Comparison of ENCODE assay signal across 1 cellular context in genomic region chr14:103104654-103105511, GRCh38.
TF ChIP-seq lines count a peak whose summit lies in the region.

No MANE protein-coding gene starts in this region.

TF ChIP-seq in GM12878, 131 proteins besides CTCF, POLR2A, EP300 and RAD21 (continued from another document and continues in another):
- TF ChIP-seq, protein P1, sequence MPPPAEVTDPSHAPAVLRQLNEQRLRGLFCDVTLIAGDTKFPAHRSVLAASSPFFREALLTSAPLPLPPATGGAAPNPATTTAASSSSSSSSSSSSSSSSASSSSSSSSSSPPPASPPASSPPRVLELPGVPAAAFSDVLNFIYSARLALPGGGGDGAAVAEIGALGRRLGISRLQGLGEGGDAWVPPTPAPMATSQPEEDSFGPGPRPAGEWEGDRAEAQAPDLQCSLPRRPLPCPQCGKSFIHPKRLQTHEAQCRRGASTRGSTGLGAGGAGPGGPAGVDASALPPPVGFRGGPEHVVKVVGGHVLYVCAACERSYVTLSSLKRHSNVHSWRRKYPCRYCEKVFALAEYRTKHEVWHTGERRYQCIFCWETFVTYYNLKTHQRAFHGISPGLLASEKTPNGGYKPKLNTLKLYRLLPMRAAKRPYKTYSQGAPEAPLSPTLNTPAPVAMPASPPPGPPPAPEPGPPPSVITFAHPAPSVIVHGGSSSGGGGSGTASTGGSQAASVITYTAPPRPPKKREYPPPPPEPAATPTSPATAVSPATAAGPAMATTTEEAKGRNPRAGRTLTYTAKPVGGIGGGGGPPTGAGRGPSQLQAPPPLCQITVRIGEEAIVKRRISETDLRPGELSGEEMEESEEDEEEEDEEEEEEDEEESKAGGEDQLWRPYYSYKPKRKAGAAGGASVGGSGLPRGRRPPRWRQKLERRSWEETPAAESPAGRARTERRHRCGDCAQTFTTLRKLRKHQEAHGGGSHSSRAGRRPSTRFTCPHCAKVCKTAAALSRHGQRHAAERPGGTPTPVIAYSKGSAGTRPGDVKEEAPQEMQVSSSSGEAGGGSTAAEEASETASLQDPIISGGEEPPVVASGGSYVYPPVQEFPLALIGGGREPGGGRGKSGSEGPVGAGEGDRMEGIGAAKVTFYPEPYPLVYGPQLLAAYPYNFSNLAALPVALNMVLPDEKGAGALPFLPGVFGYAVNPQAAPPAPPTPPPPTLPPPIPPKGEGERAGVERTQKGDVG (CRISPR knock-in tag; IDR thresholded peaks at IDR 0.05): no peak
- no peak for TF ChIP-seq STAT3 (IDR thresholded peaks at IDR 0.05; ENCODE audit: low read depth, low read length)
- TF ChIP-seq SMAD1 (IDR thresholded peaks at IDR 0.05; ENCODE audit: low read depth, partially characterized antibody): no peak
- no peak for TF ChIP-seq BCL11A (IDR thresholded peaks at IDR 0.05; ENCODE audit: low read depth, low read length)
- no peak for TF ChIP-seq ZNF622 (IDR thresholded peaks at IDR 0.05)
- peak; percentile 64; the same call in 1 of the 2 replicates for TF ChIP-seq YY1 (IDR thresholded peaks at IDR 0.05; ENCODE audit: low read depth, low read length)
- peak; percentile 85; the same call in 1 of the 2 replicates for TF ChIP-seq RB1 (IDR thresholded peaks at IDR 0.05; ENCODE audit: borderline replicate concordance)
- TF ChIP-seq, protein P2, sequence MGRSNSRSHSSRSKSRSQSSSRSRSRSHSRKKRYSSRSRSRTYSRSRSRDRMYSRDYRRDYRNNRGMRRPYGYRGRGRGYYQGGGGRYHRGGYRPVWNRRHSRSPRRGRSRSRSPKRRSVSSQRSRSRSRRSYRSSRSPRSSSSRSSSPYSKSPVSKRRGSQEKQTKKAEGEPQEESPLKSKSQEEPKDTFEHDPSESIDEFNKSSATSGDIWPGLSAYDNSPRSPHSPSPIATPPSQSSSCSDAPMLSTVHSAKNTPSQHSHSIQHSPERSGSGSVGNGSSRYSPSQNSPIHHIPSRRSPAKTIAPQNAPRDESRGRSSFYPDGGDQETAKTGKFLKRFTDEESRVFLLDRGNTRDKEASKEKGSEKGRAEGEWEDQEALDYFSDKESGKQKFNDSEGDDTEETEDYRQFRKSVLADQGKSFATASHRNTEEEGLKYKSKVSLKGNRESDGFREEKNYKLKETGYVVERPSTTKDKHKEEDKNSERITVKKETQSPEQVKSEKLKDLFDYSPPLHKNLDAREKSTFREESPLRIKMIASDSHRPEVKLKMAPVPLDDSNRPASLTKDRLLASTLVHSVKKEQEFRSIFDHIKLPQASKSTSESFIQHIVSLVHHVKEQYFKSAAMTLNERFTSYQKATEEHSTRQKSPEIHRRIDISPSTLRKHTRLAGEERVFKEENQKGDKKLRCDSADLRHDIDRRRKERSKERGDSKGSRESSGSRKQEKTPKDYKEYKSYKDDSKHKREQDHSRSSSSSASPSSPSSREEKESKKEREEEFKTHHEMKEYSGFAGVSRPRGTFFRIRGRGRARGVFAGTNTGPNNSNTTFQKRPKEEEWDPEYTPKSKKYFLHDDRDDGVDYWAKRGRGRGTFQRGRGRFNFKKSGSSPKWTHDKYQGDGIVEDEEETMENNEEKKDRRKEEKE (IDR thresholded peaks at IDR 0.05): no peak
- peak; percentile 34; the same call in 1 of the 3 replicates for TF ChIP-seq POU2F2 (IDR thresholded peaks at IDR 0.05; ENCODE audit: borderline replicate concordance, low read depth, low read length)
- TF ChIP-seq BMI1 (IDR thresholded peaks at IDR 0.05; ENCODE audit: borderline replicate concordance): no peak
- TF ChIP-seq TCF3 (IDR thresholded peaks at IDR 0.05; ENCODE audit: borderline replicate concordance, insufficient read depth, low read depth, low read length): no peak
- no peak for TF ChIP-seq SIX5 (IDR thresholded peaks at IDR 0.05; ENCODE audit: low read depth, low read length, severe bottlenecking)
- TF ChIP-seq IRF4 (IDR thresholded peaks at IDR 0.05; ENCODE audit: low read depth, low read length): no peak
- TF ChIP-seq, protein P3, sequence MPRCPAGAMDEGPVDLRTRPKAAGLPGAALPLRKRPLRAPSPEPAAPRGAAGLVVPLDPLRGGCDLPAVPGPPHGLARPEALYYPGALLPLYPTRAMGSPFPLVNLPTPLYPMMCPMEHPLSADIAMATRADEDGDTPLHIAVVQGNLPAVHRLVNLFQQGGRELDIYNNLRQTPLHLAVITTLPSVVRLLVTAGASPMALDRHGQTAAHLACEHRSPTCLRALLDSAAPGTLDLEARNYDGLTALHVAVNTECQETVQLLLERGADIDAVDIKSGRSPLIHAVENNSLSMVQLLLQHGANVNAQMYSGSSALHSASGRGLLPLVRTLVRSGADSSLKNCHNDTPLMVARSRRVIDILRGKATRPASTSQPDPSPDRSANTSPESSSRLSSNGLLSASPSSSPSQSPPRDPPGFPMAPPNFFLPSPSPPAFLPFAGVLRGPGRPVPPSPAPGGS (IDR thresholded peaks at IDR 0.05; ENCODE audit: borderline replicate concordance, insufficient read depth, low read depth, low read length, poor library complexity, severe bottlenecking): no peak
- TF ChIP-seq, protein P4, sequence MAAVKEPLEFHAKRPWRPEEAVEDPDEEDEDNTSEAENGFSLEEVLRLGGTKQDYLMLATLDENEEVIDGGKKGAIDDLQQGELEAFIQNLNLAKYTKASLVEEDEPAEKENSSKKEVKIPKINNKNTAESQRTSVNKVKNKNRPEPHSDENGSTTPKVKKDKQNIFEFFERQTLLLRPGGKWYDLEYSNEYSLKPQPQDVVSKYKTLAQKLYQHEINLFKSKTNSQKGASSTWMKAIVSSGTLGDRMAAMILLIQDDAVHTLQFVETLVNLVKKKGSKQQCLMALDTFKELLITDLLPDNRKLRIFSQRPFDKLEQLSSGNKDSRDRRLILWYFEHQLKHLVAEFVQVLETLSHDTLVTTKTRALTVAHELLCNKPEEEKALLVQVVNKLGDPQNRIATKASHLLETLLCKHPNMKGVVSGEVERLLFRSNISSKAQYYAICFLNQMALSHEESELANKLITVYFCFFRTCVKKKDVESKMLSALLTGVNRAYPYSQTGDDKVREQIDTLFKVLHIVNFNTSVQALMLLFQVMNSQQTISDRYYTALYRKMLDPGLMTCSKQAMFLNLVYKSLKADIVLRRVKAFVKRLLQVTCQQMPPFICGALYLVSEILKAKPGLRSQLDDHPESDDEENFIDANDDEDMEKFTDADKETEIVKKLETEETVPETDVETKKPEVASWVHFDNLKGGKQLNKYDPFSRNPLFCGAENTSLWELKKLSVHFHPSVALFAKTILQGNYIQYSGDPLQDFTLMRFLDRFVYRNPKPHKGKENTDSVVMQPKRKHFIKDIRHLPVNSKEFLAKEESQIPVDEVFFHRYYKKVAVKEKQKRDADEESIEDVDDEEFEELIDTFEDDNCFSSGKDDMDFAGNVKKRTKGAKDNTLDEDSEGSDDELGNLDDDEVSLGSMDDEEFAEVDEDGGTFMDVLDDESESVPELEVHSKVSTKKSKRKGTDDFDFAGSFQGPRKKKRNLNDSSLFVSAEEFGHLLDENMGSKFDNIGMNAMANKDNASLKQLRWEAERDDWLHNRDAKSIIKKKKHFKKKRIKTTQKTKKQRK (IDR thresholded peaks at IDR 0.05; ENCODE audit: low read depth, low read length): no peak
- no peak for TF ChIP-seq ZNF24 (IDR thresholded peaks at IDR 0.05)
- no peak for TF ChIP-seq POLR2AphosphoS5 (IDR thresholded peaks at IDR 0.05; ENCODE audit: low read length)
- peak; percentile 99 for TF ChIP-seq NR2F1 (conservative IDR thresholded peaks at IDR 0.05)
- no peak for TF ChIP-seq ZSCAN29 (IDR thresholded peaks at IDR 0.05)
- no peak for TF ChIP-seq HDAC2 (IDR thresholded peaks at IDR 0.05)
- no peak for TF ChIP-seq RELA (IDR thresholded peaks at IDR 0.05; ENCODE audit: borderline replicate concordance, partially characterized antibody)
- no peak for TF ChIP-seq ELK1 (IDR thresholded peaks at IDR 0.05; ENCODE audit: low read depth, low read length)
- TF ChIP-seq CREM (IDR thresholded peaks at IDR 0.05; ENCODE audit: low read depth): no peak
- TF ChIP-seq NR2C1 (IDR thresholded peaks at IDR 0.05): peak; percentile 26; the same call in 1 of the 2 replicates
- no peak for TF ChIP-seq BACH1 (IDR thresholded peaks at IDR 0.05; ENCODE audit: borderline replicate concordance)
- peak; percentile 100 for TF ChIP-seq HDGF (IDR thresholded peaks at IDR 0.05)
- TF ChIP-seq, protein P5, sequence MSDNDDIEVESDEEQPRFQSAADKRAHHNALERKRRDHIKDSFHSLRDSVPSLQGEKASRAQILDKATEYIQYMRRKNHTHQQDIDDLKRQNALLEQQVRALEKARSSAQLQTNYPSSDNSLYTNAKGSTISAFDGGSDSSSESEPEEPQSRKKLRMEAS (IDR thresholded peaks at IDR 0.05; ENCODE audit: low read depth, low read length): no peak
- no peak for TF ChIP-seq RAD51 (IDR thresholded peaks at IDR 0.05)
- no peak for TF ChIP-seq SREBF2 (IDR thresholded peaks at IDR 0.05; ENCODE audit: low read length)
- TF ChIP-seq ZBED1 (IDR thresholded peaks at IDR 0.05; ENCODE audit: borderline replicate concordance): no peak
- no peak for TF ChIP-seq NFYA (IDR thresholded peaks at IDR 0.05; ENCODE audit: borderline replicate concordance, low read depth, low read length)
- no peak for TF ChIP-seq ATF3 (IDR thresholded peaks at IDR 0.05; ENCODE audit: borderline replicate concordance, extremely low read depth, low read depth, low read length)
- TF ChIP-seq IKZF1 (conservative IDR thresholded peaks at IDR 0.05): no peak; the same call in 1 of the 2 replicates
- TF ChIP-seq TAF1 (IDR thresholded peaks at IDR 0.05; ENCODE audit: borderline replicate concordance, low read depth, low read length): no peak
- TF ChIP-seq ZNF207 (IDR thresholded peaks at IDR 0.05; ENCODE audit: borderline replicate concordance): no peak
- TF ChIP-seq JUND (IDR thresholded peaks at IDR 0.05; ENCODE audit: low read depth, low read length): no peak
- no peak for TF ChIP-seq RBBP5 (conservative IDR thresholded peaks at IDR 0.05)
- TF ChIP-seq KLF5 (IDR thresholded peaks at IDR 0.05; ENCODE audit: partially characterized antibody): no peak
- TF ChIP-seq HCFC1 (IDR thresholded peaks at IDR 0.05; ENCODE audit: low read length): no peak
- TF ChIP-seq ASH2L (IDR thresholded peaks at IDR 0.05; ENCODE audit: borderline replicate concordance, low read depth): no peak
- no peak for TF ChIP-seq ZZZ3 (IDR thresholded peaks at IDR 0.05; ENCODE audit: control insufficient read depth, insufficient read length, low read depth)
- no peak for TF ChIP-seq KDM1A (IDR thresholded peaks at IDR 0.05; ENCODE audit: borderline replicate concordance)
- no peak for TF ChIP-seq PML (IDR thresholded peaks at IDR 0.05; ENCODE audit: low read length)
- TF ChIP-seq ATF7 (IDR thresholded peaks at IDR 0.05; ENCODE audit: low read depth): peak; percentile 30; the same call in 1 of the 2 replicates
- no peak for TF ChIP-seq KAT2A (conservative IDR thresholded peaks at IDR 0.05; ENCODE audit: control insufficient read depth, low read depth, low read length)
- no peak for TF ChIP-seq ESRRA (IDR thresholded peaks at IDR 0.05; ENCODE audit: low read length)
- no peak for TF ChIP-seq TARDBP (IDR thresholded peaks at IDR 0.05; ENCODE audit: borderline replicate concordance)
- no peak for TF ChIP-seq ETV6 (conservative IDR thresholded peaks at IDR 0.05 in 1 of 2, IDR thresholded peaks at IDR 0.05 in 1 of 2; ENCODE audit: borderline replicate concordance in 1 of 2, low read depth in 1 of 2)
- TF ChIP-seq NRF1 (conservative IDR thresholded peaks at IDR 0.05; ENCODE audit: low read depth, low read length): no peak
- no peak for TF ChIP-seq CBX3 (IDR thresholded peaks at IDR 0.05; ENCODE audit: borderline replicate concordance, low read depth)
- TF ChIP-seq EGR1 (IDR thresholded peaks at IDR 0.05; ENCODE audit: borderline replicate concordance in 1 of 2, low read depth in 2 of 2, low read length in 2 of 2): no peak
- no peak for TF ChIP-seq HDAC6 (IDR thresholded peaks at IDR 0.05; ENCODE audit: unreplicated experiment)
- TF ChIP-seq, protein P6, sequence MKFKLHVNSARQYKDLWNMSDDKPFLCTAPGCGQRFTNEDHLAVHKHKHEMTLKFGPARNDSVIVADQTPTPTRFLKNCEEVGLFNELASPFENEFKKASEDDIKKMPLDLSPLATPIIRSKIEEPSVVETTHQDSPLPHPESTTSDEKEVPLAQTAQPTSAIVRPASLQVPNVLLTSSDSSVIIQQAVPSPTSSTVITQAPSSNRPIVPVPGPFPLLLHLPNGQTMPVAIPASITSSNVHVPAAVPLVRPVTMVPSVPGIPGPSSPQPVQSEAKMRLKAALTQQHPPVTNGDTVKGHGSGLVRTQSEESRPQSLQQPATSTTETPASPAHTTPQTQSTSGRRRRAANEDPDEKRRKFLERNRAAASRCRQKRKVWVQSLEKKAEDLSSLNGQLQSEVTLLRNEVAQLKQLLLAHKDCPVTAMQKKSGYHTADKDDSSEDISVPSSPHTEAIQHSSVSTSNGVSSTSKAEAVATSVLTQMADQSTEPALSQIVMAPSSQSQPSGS (IDR thresholded peaks at IDR 0.05; ENCODE audit: low read length): no peak
- no peak for TF ChIP-seq PAX5 (IDR thresholded peaks at IDR 0.05; ENCODE audit: borderline replicate concordance, low read depth, low read length)
- TF ChIP-seq NR2C2 (IDR thresholded peaks at IDR 0.05; ENCODE audit: borderline replicate concordance, control insufficient read depth, insufficient read length, low read depth): no peak
- TF ChIP-seq LARP7 (IDR thresholded peaks at IDR 0.05): peak; percentile 62; the same call in 1 of the 2 replicates
